In the genomic region with DNA sequence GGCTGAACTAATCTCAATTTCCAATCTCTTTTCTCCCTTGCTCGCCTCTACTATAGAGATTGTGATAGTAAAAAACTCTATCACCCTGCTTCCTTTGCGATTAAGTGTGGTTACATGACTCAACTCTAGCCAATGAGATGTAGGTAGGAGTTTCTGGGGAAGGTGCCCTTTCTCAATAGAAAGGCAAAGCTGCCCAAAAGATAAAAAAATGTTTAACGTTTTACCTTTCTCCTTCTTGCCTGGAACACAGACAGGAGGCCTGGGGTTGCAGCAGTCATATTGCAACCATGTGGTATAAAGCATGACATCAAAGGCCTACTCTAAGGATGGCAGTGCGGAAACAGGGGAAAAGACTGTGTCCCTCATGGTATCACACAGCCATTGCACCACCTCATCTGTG, we compare ENCODE assay signal across 18 cellular contexts. TPM values are rescaled to one million over a fixed set of nuclear protein-coding genes. Genes with fewer than 3 reads are reported as not detected.
DNase-seq lines count a peak whose midpoint lies in the region; ATAC-seq and TF ChIP-seq lines count a peak whose summit lies in the region.
"Had no signal": no experiment of that assay in that cellular context is flagged by ENCODE, and none has a peak within 500 bp of the region (broad histone marks: within the 10 kb centered on the region; RNA-seq: fewer than 3 reads in every experiment).

No MANE protein-coding gene starts in this region.

- H2AFZ ChIP-seq in osteoblast (ENCODE audit: low read length): no peak overlapping the region

- H3K27me3 ChIP-seq in osteoblast (ENCODE audit: insufficient read depth, low read length): no peaks in the 10 kb centered on the region
- H3K27me3 ChIP-seq: BLaER1 had no signal

- H3K4me1 ChIP-seq in osteoblast (ENCODE audit: insufficient read depth, low read length): peaks cover 11% of the 10 kb centered on the region
- H3K4me1 ChIP-seq: BLaER1 had no signal

- TF ChIP-seq CTCF in GM12865 (IDR thresholded peaks at IDR 0.05; ENCODE audit: insufficient read depth, low read depth, low read length, missing control alignments): no peak
- no peak for TF ChIP-seq CTCF in NB4 (IDR thresholded peaks at IDR 0.05; ENCODE audit: low read depth, low read length)
- TF ChIP-seq CTCF in osteoblast (IDR thresholded peaks at IDR 0.05; ENCODE audit: extremely low read depth, low read depth, low read length): no peak

- H4K20me1 ChIP-seq in osteoblast (ENCODE audit: insufficient read depth, low read length): no peaks in the 10 kb centered on the region
- H4K20me1 ChIP-seq: BLaER1 had no signal

- H3K9me3 ChIP-seq in osteoblast (ENCODE audit: low read depth, low read length): no peaks in the 10 kb centered on the region
- H3K9me3 ChIP-seq: BLaER1, SK-N-SH had no signal

- TF ChIP-seq POLR2A in NB4 (IDR thresholded peaks at IDR 0.05; ENCODE audit: extremely low read depth, insufficient read length) (no peak), erythroblast (IDR thresholded peaks at IDR 0.05; ENCODE audit: low read length) (no peak)

- H3K4me3 ChIP-seq in GM12865 (ENCODE audit: low read depth, low read length) (no peak overlapping the region), NB4 (ENCODE audit: low read depth, low read length) (no peak overlapping the region), osteoblast (ENCODE audit: insufficient read depth, low read length) (no peak overlapping the region)
- H3K4me3 ChIP-seq: BLaER1 had no signal

- DNase-seq in activated CD4-positive, alpha-beta T cell treated with anti-CD3 and anti-CD28 coated beads for 48 hours: peak; percentile 24
- DNase-seq in activated CD4-positive, alpha-beta T cell treated with anti-CD3 and anti-CD28 coated beads, Interleukin-2, amount 50 U/mL, for 4 hours: no peak
- DNase-seq in GM12865 (ENCODE audit: low read depth) (peak; percentile 24), NB4 (ENCODE audit: low read depth) (peak; percentile 25), osteoblast (ENCODE audit: insufficient read length, low spot score, missing footprints) (peak; percentile 54), erythroblast (lab: John Stamatoyannopoulos, UW) (no peak)
- no peak for DNase-seq in NK-92 treated with Interleukin-12 subunit alpha and Interleukin-12 subunit beta, amount 100 ng/mL, for 24 hours (lab: John Stamatoyannopoulos, UW)
- DNase-seq: CD8-positive, alpha-beta T cell; DMS79 treated with DMSO at 0.1 percent for 48 hours; HCEC 1CT; NCI-H1048; NCI-H2081 treated with DMSO at 0.1 percent for 48 hours; NCI-H510A treated with DMSO at 0.1 percent for 48 hours; SHP77; SK-N-SH had no signal

- H3K4me2 ChIP-seq in osteoblast (ENCODE audit: insufficient read depth, low read length): no peak overlapping the region
- H3K4me2 ChIP-seq: BLaER1, SK-N-SH had no signal

- no peaks in the 10 kb centered on the region for H3K79me2 ChIP-seq in osteoblast (ENCODE audit: insufficient read depth, low read length)

- H3K36me3 ChIP-seq in osteoblast (ENCODE audit: insufficient read depth, low read length): no peaks in the 10 kb centered on the region
- H3K36me3 ChIP-seq: BLaER1 had no signal

- H3K27ac ChIP-seq in osteoblast (ENCODE audit: low read depth, low read length): no peak overlapping the region
- H3K27ac ChIP-seq: BLaER1 had no signal

- ATAC-seq in HG02970 (IDR thresholded peaks at IDR 0.05; ENCODE audit: low FRiP score, unreplicated experiment): no peak
- ATAC-seq: CD8-positive, alpha-beta T cell had no signal

RNA-seq across cellular contexts. Expression of a gene that starts 31.5 kb away (rescaled TPM):
- total RNA-seq in osteoblast: 1.1 and 1.2 TPM in 2 replicates
- total RNA-seq: CD8-positive, alpha-beta T cell; LHCN-M2 had no signal

Comparison
In these comparisons a context has a peak if more than half of its experiments do, and no peak if none do; other contexts are left out.
1. DNase-seq: peak in activated CD4-positive, alpha-beta T cell treated with anti-CD3 and anti-CD28 coated beads for 48 hours (single experiment), GM12865 (single experiment), NB4 (single experiment) and osteoblast (single experiment); none in activated CD4-positive, alpha-beta T cell treated with anti-CD3 and anti-CD28 coated beads, Interleukin-2, amount 50 U/mL, for 4 hours (0 of 2), NK-92 treated with Interleukin-12 subunit alpha and Interleukin-12 subunit beta, amount 100 ng/mL, for 24 hours (single experiment) and erythroblast (0 of 2).